Comparison of ENCODE assay signal across 20 cellular contexts in genomic region chr4:92307886-92308285, GRCh38. TPM values are rescaled to one million over a fixed set of nuclear protein-coding genes. Genes with fewer than 3 reads are reported as not detected.
"Had no signal": no experiment of that assay in that cellular context is flagged by ENCODE, and none has a peak within 500 bp of the region (broad histone marks: within the 10 kb centered on the region; RNA-seq: fewer than 3 reads in every experiment).

No MANE protein-coding gene starts in this region.

- H3K27me3 ChIP-seq: right atrium auricular region had no signal

- H3K36me3 ChIP-seq: heart left ventricle, right atrium auricular region, transverse colon had no signal

- DNase-seq: activated CD4-positive, alpha-beta T cell treated with anti-CD3 and anti-CD28 coated beads, Interleukin-2, amount 10 ng/mL, durations not matched to agents 24 days and 14 days; activated CD4-positive, CD25-positive, alpha-beta regulatory T cell; activated CD8-positive, alpha-beta memory T cell treated with anti-CD3 and anti-CD28 coated beads, Interleukin-2, amount 50 U/mL, for 48 hours; activated gamma-delta T cell; activated T-cell treated with anti-CD3 and anti-CD28 coated beads, Interleukin-2, amount 50 U/mL, for 72 hours; body of pancreas; effector memory CD8-positive, alpha-beta T cell; heart left ventricle; left colon; naive B cell; posterior cingulate gyrus; stimulated activated CD4-positive, alpha-beta T cell treated with anti-CD3 and anti-CD28 coated beads, Interleukin-4, amount 100 ng/mL, for 24 hours; stimulated activated naive CD4-positive, alpha-beta T cell; transverse colon had no signal

- H3K9me3 ChIP-seq: body of pancreas, heart left ventricle, right atrium auricular region, transverse colon had no signal

- H3K4me3 ChIP-seq: body of pancreas, heart left ventricle, lung, right atrium auricular region, skin epidermis, transverse colon had no signal

- ATAC-seq: activated T-cell treated with anti-CD3 and anti-CD28 coated beads, Interleukin-2, amount 50 U/mL, for 72 hours; body of pancreas; effector memory CD8-positive, alpha-beta T cell; heart left ventricle; left colon had no signal

- H3K27ac ChIP-seq: body of pancreas, heart left ventricle, right atrium auricular region, skin epidermis, transverse colon had no signal

RNA-seq across cellular contexts. Expression of gene GRID2, which starts 4.1 kb away (rescaled TPM):
- total RNA-seq: activated CD4-positive, alpha-beta T cell treated with anti-CD3 and anti-CD28 coated beads, Interleukin-2, amount 10 ng/mL, durations not matched to agents 24 days and 14 days; activated T-cell treated with anti-CD3 and anti-CD28 coated beads, Interleukin-2, amount 50 U/mL, for 72 hours; body of pancreas; left colon; mononuclear cell; subcutaneous adipose tissue; T-helper 2 cell treated with Interferon-gamma antibody and Interleukin-4, amounts not matched to agents 100 ng/mL and 5 ng/mL, for 36 hours had no signal
- polyA plus RNA-seq: heart left ventricle, lung had no signal
